10 cellular contexts compared by ENCODE assay signal in genomic region chr1:24727490-24728214, GRCh38. TPM values are rescaled to one million over a fixed set of nuclear protein-coding genes. Genes with fewer than 3 reads are reported as not detected.
DNase-seq lines count a peak whose midpoint lies in the region; ATAC-seq and TF ChIP-seq lines count a peak whose summit lies in the region.
"Had no signal": no experiment of that assay in that cellular context is flagged by ENCODE, and none has a peak within 500 bp of the region (broad histone marks: within the 10 kb centered on the region; RNA-seq: fewer than 3 reads in every experiment).

No MANE protein-coding gene starts in this region.

- H3K36me3 ChIP-seq in brain microvascular endothelial cell (replicated peaks) (no peaks in the 10 kb centered on the region), mesendoderm (ENCODE audit: control insufficient read depth, insufficient read depth, low read length) (no peaks in the 10 kb centered on the region)

- H3K18ac ChIP-seq in mesendoderm (ENCODE audit: low read length), result peak overlapping the region; percentile 65

- H3K27me3 ChIP-seq in brain microvascular endothelial cell (replicated peaks), result no peaks in the 10 kb centered on the region
- no peaks in the 10 kb centered on the region for H3K27me3 ChIP-seq in mesendoderm (ENCODE audit: insufficient read depth, low read length, poor library complexity)

- no peak overlapping the region for H2AK5ac ChIP-seq in mesendoderm (ENCODE audit: low read length)

- H3K4me1 ChIP-seq in mesendoderm (ENCODE audit: control insufficient read depth, low read depth, low read length), result peaks cover 7% of the 10 kb centered on the region

- no peak overlapping the region for H2BK15ac ChIP-seq in mesendoderm (replicated peaks; ENCODE audit: low read depth)

- H4K5ac ChIP-seq in mesendoderm (ENCODE audit: low read length), result no peak overlapping the region

- no peak overlapping the region for H3K23ac ChIP-seq in mesendoderm (ENCODE audit: low read length)

- no peak overlapping the region for H3K4ac ChIP-seq in mesendoderm (ENCODE audit: low read depth, low read length)

- no peak overlapping the region for H3K27ac Mint-ChIP-seq in type B pancreatic cell
- H3K27ac Mint-ChIP-seq in Calu3 (ENCODE audit: unreplicated experiment), result no peak overlapping the region
- H3K27ac Mint-ChIP-seq: stimulated activated naive CD8-positive, alpha-beta T cell treated with anti-CD3 and anti-CD28 coated beads, Interleukin-15, Interleukin-2, amounts not matched to agents 100 ng/mL and 50 ng/mL, for 24 hours had no signal

- H3K56ac ChIP-seq in mesendoderm (ENCODE audit: low read length), result no peak overlapping the region

- TF ChIP-seq CTCF in brain microvascular endothelial cell (IDR thresholded peaks at IDR 0.05; ENCODE audit: low read depth, low read length, missing control alignments) (no peak), type B pancreatic cell (conservative IDR thresholded peaks at IDR 0.05) (no peak), Calu3 (IDR thresholded peaks at IDR 0.05; ENCODE audit: unreplicated experiment) (no peak)

- intact Hi-C loops in Calu3 (cut with micrococcal nuclease; ENCODE audit: unreplicated experiment), result no loop called here

- no peaks in the 10 kb centered on the region for H3K79me1 ChIP-seq in mesendoderm (ENCODE audit: low read length)

- no peaks in the 10 kb centered on the region for H3K9me3 Mint-ChIP-seq in type B pancreatic cell
- no peaks in the 10 kb centered on the region for H3K9me3 Mint-ChIP-seq in Calu3 (ENCODE audit: low read depth, unreplicated experiment)
- H3K9me3 Mint-ChIP-seq: stimulated activated naive CD8-positive, alpha-beta T cell treated with anti-CD3 and anti-CD28 coated beads, Interleukin-15, Interleukin-2, amounts not matched to agents 100 ng/mL and 50 ng/mL, for 24 hours had no signal

- H3K9ac ChIP-seq in mesendoderm (ENCODE audit: low read length), result no peak overlapping the region

- H3K4me2 ChIP-seq in mesendoderm (ENCODE audit: low read length), result no peak overlapping the region

- DNase-seq in CD1c-positive myeloid dendritic cell (ENCODE audit: extremely low spot score) (peak; percentile 93), LHCN-M2 (ENCODE audit: low read depth) (peak; percentile 89), brain microvascular endothelial cell (peak; percentile 92), mesendoderm (no peak), type B pancreatic cell (ENCODE audit: extremely low spot score, unreplicated experiment) (no peak), Calu3 (no peak), inferior parietal cortex (ENCODE audit: extremely low spot score) (no peak)

- H3K4me3 Mint-ChIP-seq in type B pancreatic cell (no peak overlapping the region), Calu3 (ENCODE audit: low read depth, unreplicated experiment) (no peak overlapping the region)
- H3K4me3 Mint-ChIP-seq: stimulated activated naive CD8-positive, alpha-beta T cell treated with anti-CD3 and anti-CD28 coated beads, Interleukin-15, Interleukin-2, amounts not matched to agents 100 ng/mL and 50 ng/mL, for 24 hours had no signal

- no peak overlapping the region for H2BK5ac ChIP-seq in mesendoderm (ENCODE audit: low read length)

- in situ Hi-C loops in brain microvascular endothelial cell (cut with HindIII; ENCODE audit: low pct_ligation_motif_present, low sequenced_read_pairs), result no loop called here

- H3K4me3 ChIP-seq in brain microvascular endothelial cell (ENCODE audit: low read depth, low read length) (no peak overlapping the region), mesendoderm (ENCODE audit: low read length) (no peak overlapping the region)

- H3K27ac ChIP-seq in brain microvascular endothelial cell (peak overlapping the region; percentile 40), mesendoderm (ENCODE audit: low read depth, low read length) (no peak overlapping the region)
- H3K27ac ChIP-seq: epithelial cell of prostate had no signal

- ATAC-seq in GM21390 (IDR thresholded peaks at IDR 0.05; ENCODE audit: unreplicated experiment), result peak; percentile 79

- H3K36me3 Mint-ChIP-seq in type B pancreatic cell, result no peaks in the 10 kb centered on the region
- H3K36me3 Mint-ChIP-seq in Calu3 (ENCODE audit: insufficient read depth, unreplicated experiment), result peaks cover 9% of the 10 kb centered on the region

- H2BK120ac ChIP-seq in mesendoderm (ENCODE audit: low read depth, low read length), result no peak overlapping the region

- H3K79me2 ChIP-seq in mesendoderm (ENCODE audit: control insufficient read depth, insufficient read depth, low read length), result no peaks in the 10 kb centered on the region

- CTCF ChIA-PET in Calu3 (lab: Charles Lee), result no interaction called here

- H3K4me1 Mint-ChIP-seq in type B pancreatic cell (ENCODE audit: unreplicated experiment) (peaks cover 43% of the 10 kb centered on the region), Calu3 (ENCODE audit: low read depth, unreplicated experiment) (peaks cover 20% of the 10 kb centered on the region)

- H4K8ac ChIP-seq in mesendoderm (ENCODE audit: low read depth, low read length), result no peak overlapping the region

- H3K27me3 Mint-ChIP-seq in type B pancreatic cell (no peaks in the 10 kb centered on the region), Calu3 (ENCODE audit: unreplicated experiment) (no peaks in the 10 kb centered on the region)

- BruUV-seq in Calu3 (replicated peaks; lab: Mats Ljungman, UMichigan), result no TSS peak

- WGBS in mesendoderm (ENCODE audit: extremely low coverage, insufficient coverage, low lambda C conversion rate), result no CpG with 5 or more reads among the region's 9 CpGs

RNA-seq across cellular contexts. Expression of gene CLIC4, which starts 17.6 kb away (rescaled TPM):
- total RNA-seq in LHCN-M2 (2014; rRNA removed) (533 and 580 TPM in 2 replicates), type B pancreatic cell (ENCODE audit: low replicate concordance) (102 and 109 TPM in 2 replicates), Calu3 (2022) (45.2 and 62.7 TPM in 2 replicates)
- polyA plus RNA-seq in LHCN-M2 (2012), result 229 TPM
- polyA plus RNA-seq in mesendoderm (2013, experiment 1 of 2), result 150 TPM
- 151 TPM for polyA plus RNA-seq in mesendoderm (2013, experiment 2 of 2)

Comparison
In these comparisons a context has a peak if more than half of its experiments do, and no peak if none do; other contexts are left out.
1. DNase-seq: peak in CD1c-positive myeloid dendritic cell (single experiment), LHCN-M2 (single experiment) and brain microvascular endothelial cell (single experiment); none in mesendoderm (single experiment), type B pancreatic cell (single experiment), Calu3 (single experiment) and inferior parietal cortex (single experiment).